9 cellular contexts compared by ENCODE assay signal in genomic region chr11:132114185-132114584, GRCh38.
DNase-seq lines count a peak whose midpoint lies in the region; ATAC-seq and TF ChIP-seq lines count a peak whose summit lies in the region.
"Had no signal": no experiment of that assay in that cellular context is flagged by ENCODE, and none has a peak within 500 bp of the region (broad histone marks: within the 10 kb centered on the region; RNA-seq: fewer than 3 reads in every experiment).

No MANE protein-coding gene starts in this region.

- no peaks in the 10 kb centered on the region for H3K27me3 Mint-ChIP-seq in activated naive CD8-positive, alpha-beta T cell treated with anti-CD3 and anti-CD28 coated beads for 36 hours

- no peaks in the 10 kb centered on the region for H3K36me3 ChIP-seq in cardiac muscle cell

- H3K9me3 ChIP-seq in cardiac muscle cell (ENCODE audit: low read depth): no peaks in the 10 kb centered on the region

- DNase-seq in cardiac muscle cell (ENCODE audit: low read depth in 1 of 2, low spot score in 1 of 2) (peak; percentile 17 to 72), Right ventricle myocardium inferior (ENCODE audit: missing footprints) (no peak), NCI-H510A (lab: John Stamatoyannopoulos, UW) (peak; percentile 52), epithelial cell of proximal tubule (ENCODE audit: low read depth) (no peak), retina (peak; percentile 65), NCI-H446 (lab: John Stamatoyannopoulos, UW) (no peak)
- DNase-seq in activated naive CD8-positive, alpha-beta T cell treated with anti-CD3 and anti-CD28 coated beads for 36 hours: no peak

- no peak overlapping the region for H3K27ac Mint-ChIP-seq in activated naive CD8-positive, alpha-beta T cell treated with anti-CD3 and anti-CD28 coated beads for 36 hours

- H3K9me3 Mint-ChIP-seq in activated naive CD8-positive, alpha-beta T cell treated with anti-CD3 and anti-CD28 coated beads for 36 hours: peaks cover 1% of the 10 kb centered on the region

- no peaks in the 10 kb centered on the region for H3K4me1 Mint-ChIP-seq in activated naive CD8-positive, alpha-beta T cell treated with anti-CD3 and anti-CD28 coated beads for 36 hours

- H3K36me3 Mint-ChIP-seq in activated naive CD8-positive, alpha-beta T cell treated with anti-CD3 and anti-CD28 coated beads for 36 hours: no peaks in the 10 kb centered on the region

- ATAC-seq in Right ventricle myocardium inferior (no peak), GM21367 (IDR thresholded peaks at IDR 0.05; ENCODE audit: unreplicated experiment) (no peak)

- H3K27me3 ChIP-seq in cardiac muscle cell: peaks cover 3% of the 10 kb centered on the region

- H3K4me1 ChIP-seq in cardiac muscle cell (ENCODE audit: low read depth): no peaks in the 10 kb centered on the region

- no peak overlapping the region for H3K4me3 Mint-ChIP-seq in activated naive CD8-positive, alpha-beta T cell treated with anti-CD3 and anti-CD28 coated beads for 36 hours

- H3K4me3 ChIP-seq in cardiac muscle cell (no peak overlapping the region), epithelial cell of proximal tubule (ENCODE audit: low read depth, low read length) (no peak overlapping the region)
- H3K4me3 ChIP-seq: skin epidermis had no signal

- intact Hi-C loops in Right ventricle myocardium inferior (cut with DNase I): loop anchor here (2.0 to 5.0 kb wide), 3 partner anchors 199 to 948 kb away; no protein-coding TSS in a partner anchor

- TF ChIP-seq CTCF in cardiac muscle cell (IDR thresholded peaks at IDR 0.05; ENCODE audit: low read depth, low read length) (peak; percentile 32), epithelial cell of proximal tubule (conservative IDR thresholded peaks at IDR 0.05; ENCODE audit: low read depth, low read length) (peak; percentile 78)

- H3K27ac ChIP-seq in cardiac muscle cell: no peak overlapping the region

Comparison
In these comparisons a context has a peak if more than half of its experiments do, and no peak if none do; other contexts are left out.
1. DNase-seq: peak in cardiac muscle cell (2 of 2), NCI-H510A (single experiment) and retina (single experiment); none in Right ventricle myocardium inferior (single experiment), epithelial cell of proximal tubule (single experiment), activated naive CD8-positive, alpha-beta T cell treated with anti-CD3 and anti-CD28 coated beads for 36 hours (single experiment) and NCI-H446 (0 of 2).